8 cellular contexts compared by ENCODE assay signal in genomic region chr16:15482068-15482747, GRCh38. TPM values are rescaled to one million over a fixed set of nuclear protein-coding genes. Genes with fewer than 3 reads are reported as not detected.
A peak's percentile ranks its signal among the peaks of the same experiment; 100 is the strongest.
DNase-seq lines count a peak whose midpoint lies in the region; ATAC-seq and TF ChIP-seq lines count a peak whose summit lies in the region.

No MANE protein-coding gene starts in this region.

- H3K27me3 ChIP-seq in SJSA1 (replicated peaks) (no peaks in the 10 kb centered on the region), lung (ENCODE audit: control insufficient read depth, insufficient read depth) (no peaks in the 10 kb centered on the region), stomach (no peaks in the 10 kb centered on the region)

- TF ChIP-seq CTCF in HEK293 (tag by site-specific recombination; IDR thresholded peaks at IDR 0.05) (no peak), lung (IDR thresholded peaks at IDR 0.05; ENCODE audit: control extremely low read depth, extremely low read depth) (no peak), stomach (IDR thresholded peaks at IDR 0.05) (peak in 1 of 7 experiments; percentile 20)

- POLR2A ChIA-PET in HEK293 (lab: Yijun Ruan, JAX): no interaction called here

- WGBS in lung, 2 donors: 56 to 76% methylated on average over 3 of the region's 3 CpGs
- 32 to 52% (median 40%) methylated on average over 3 of the region's 3 CpGs for WGBS in stomach, 5 donors

- TF ChIP-seq EP300 in stomach (IDR thresholded peaks at IDR 0.05): no peak

- DNase-seq in SJSA1 (ENCODE audit: low read depth in 1 of 2, low spot score in 2 of 2) (peak; percentile 71 to 80), caudate nucleus (lab: John Stamatoyannopoulos, UW) (peak in 43 of 61 donors; percentile 3 to 92 (median 51)), lung (ENCODE audit: low spot score) (peak; percentile 30), stomach (peak; percentile 57)

- H3K4me3 ChIP-seq in HEK293 (ENCODE audit: low read depth, low read length) (no peak overlapping the region), SJSA1 (no peak overlapping the region), lung (no peak overlapping the region), stomach (no peak overlapping the region)

- H3K36me3 ChIP-seq in HEK293 (ENCODE audit: control insufficient read depth in 2 of 2, insufficient read depth in 1 of 2, low read length in 2 of 2): no peaks in the 10 kb centered on the region
- H3K36me3 ChIP-seq in SJSA1: no peaks in the 10 kb centered on the region
- no peaks in the 10 kb centered on the region for H3K36me3 ChIP-seq in lung (ENCODE audit: control insufficient read depth in 2 of 2, insufficient read depth in 2 of 2, low read length in 2 of 2)
- no peaks in the 10 kb centered on the region for H3K36me3 ChIP-seq in stomach

- TF ChIP-seq POLR2A in stomach (IDR thresholded peaks at IDR 0.05): no peak

- no peaks in the 10 kb centered on the region; the same call in 1 of the 2 replicates for H3K4me1 ChIP-seq in HEK293 (ENCODE audit: control insufficient read depth, insufficient read depth, low read length)
- peaks cover 11% of the 10 kb centered on the region for H3K4me1 ChIP-seq in SJSA1 (replicated peaks)
- peaks cover 0 to 5% of the 10 kb centered on the region in 2 donors for H3K4me1 ChIP-seq in lung (ENCODE audit: control insufficient read depth in 2 of 2, insufficient read depth in 2 of 2, low read length in 2 of 2)
- H3K4me1 ChIP-seq in stomach: peaks cover 0 to 11% (median 8%) of the 10 kb centered on the region in 4 donors

- CTCF ChIA-PET in HEK293 (lab: Yijun Ruan, JAX): no interaction called here

- H3K27ac ChIP-seq in HEK293 (ENCODE audit: extremely low read depth, low read depth, low read length): no peak overlapping the region
- no peak overlapping the region for H3K27ac ChIP-seq in SJSA1
- H3K27ac ChIP-seq in caudate nucleus (ENCODE audit: low read depth, low read length): no peak overlapping the region
- H3K27ac ChIP-seq in lung (ENCODE audit: low read depth in 1 of 2, low read length in 1 of 2): peak overlapping the region in 1 of 2 donors; percentile 42
- peak overlapping the region in 4 of 5 donors; percentile 17 to 63 (median 44) for H3K27ac ChIP-seq in stomach

- intact Hi-C loops in stomach (cut with DNase I; ENCODE audit: low total_unique reads): no loop called here

- H3K9me3 ChIP-seq in HEK293 (ENCODE audit: control insufficient read depth, insufficient read depth, low read depth, low read length) (no peaks in the 10 kb centered on the region), SJSA1 (replicated peaks) (no peaks in the 10 kb centered on the region), lung (ENCODE audit: control insufficient read depth in 2 of 2, insufficient read depth in 1 of 2, low read length in 1 of 2) (no peaks in the 10 kb centered on the region), stomach (no peaks in the 10 kb centered on the region)

- ATAC-seq in lung (ENCODE audit: insufficient read depth, low FRiP score) (peak; percentile 62), GM18498 (IDR thresholded peaks at IDR 0.05; ENCODE audit: unreplicated experiment) (no peak), HG02884 (IDR thresholded peaks at IDR 0.05; ENCODE audit: unreplicated experiment) (no peak), HG03342 (IDR thresholded peaks at IDR 0.05; ENCODE audit: unreplicated experiment) (no peak)

TF ChIP-seq in HEK293, 187 proteins besides CTCF, POLR2A, EP300 and RAD21 (continues in another document):
- no peak for TF ChIP-seq ZNF692 (tag by site-specific recombination; IDR thresholded peaks at IDR 0.05)
- no peak for TF ChIP-seq GLI4 (tag by site-specific recombination; IDR thresholded peaks at IDR 0.05)
- no peak for TF ChIP-seq ZNF211 (tag by site-specific recombination; IDR thresholded peaks at IDR 0.05; ENCODE audit: low read depth)
- 0 out of 2 replicates have a peak, but pooled peaks have one; percentile 12 for TF ChIP-seq PRDM10 (tag by site-specific recombination; IDR thresholded peaks at IDR 0.05)
- peak; percentile 32; the same call in 1 of the 2 replicates for TF ChIP-seq SP3 (tag by site-specific recombination; IDR thresholded peaks at IDR 0.05)
- TF ChIP-seq ZIC2 (tag by site-specific recombination; IDR thresholded peaks at IDR 0.05): 0 out of 2 replicates have a peak, but pooled peaks have one; percentile 7
- no peak for TF ChIP-seq ZNF510 (tag by site-specific recombination; IDR thresholded peaks at IDR 0.05; ENCODE audit: insufficient replicate concordance)
- TF ChIP-seq PBX3 (CRISPR knock-in tag; IDR thresholded peaks at IDR 0.05): no peak
- TF ChIP-seq, protein P1, sequence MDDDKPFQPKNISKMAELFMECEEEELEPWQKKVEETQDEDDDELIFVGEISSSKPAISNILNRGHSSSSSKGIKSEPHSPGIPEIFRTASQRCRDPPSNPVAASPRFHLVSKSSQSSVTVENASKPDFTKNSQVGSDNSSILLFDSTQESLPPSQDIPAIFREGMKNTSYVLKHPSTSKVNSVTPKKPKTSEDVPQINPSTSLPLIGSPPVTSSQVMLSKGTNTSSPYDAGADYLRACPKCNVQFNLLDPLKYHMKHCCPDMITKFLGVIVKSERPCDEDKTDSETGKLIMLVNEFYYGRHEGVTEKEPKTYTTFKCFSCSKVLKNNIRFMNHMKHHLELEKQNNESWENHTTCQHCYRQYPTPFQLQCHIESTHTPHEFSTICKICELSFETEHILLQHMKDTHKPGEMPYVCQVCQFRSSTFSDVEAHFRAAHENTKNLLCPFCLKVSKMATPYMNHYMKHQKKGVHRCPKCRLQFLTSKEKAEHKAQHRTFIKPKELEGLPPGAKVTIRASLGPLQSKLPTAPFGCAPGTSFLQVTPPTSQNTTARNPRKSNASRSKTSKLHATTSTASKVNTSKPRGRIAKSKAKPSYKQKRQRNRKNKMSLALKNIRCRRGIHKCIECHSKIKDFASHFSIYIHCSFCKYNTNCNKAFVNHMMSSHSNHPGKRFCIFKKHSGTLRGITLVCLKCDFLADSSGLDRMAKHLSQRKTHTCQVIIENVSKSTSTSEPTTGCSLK (tag by site-specific recombination; IDR thresholded peaks at IDR 0.05): no peak

RNA-seq across cellular contexts. Expression of gene BMERB1, which starts 47.8 kb away (rescaled TPM):
- 29.1 and 34.6 TPM in 2 replicates for total RNA-seq in SJSA1 (2014; rRNA removed; shearing (Covaris generic))
- total RNA-seq in lung: 10 to 100 TPM in 1 of 2 donors, 1 to 10 TPM in 1; 9.0 to 17.5 TPM
- polyA plus RNA-seq in lung: 1 to 10 TPM; 5.6 to 6.7 TPM
- total RNA-seq in stomach: 10 to 100 TPM in 4 of 5 donors, 1 to 10 TPM in 1; 4.6 to 99.5 (median 22.6) TPM
- 10 to 100 TPM; 19.0 to 30.9 (median 29.5) TPM for polyA plus RNA-seq in stomach

Comparison
In these comparisons a context has a peak if more than half of its experiments do, and no peak if none do; other contexts are left out.
1. H3K27ac ChIP-seq: peak in stomach (4 of 5); none in HEK293 (single experiment), SJSA1 (single experiment) and caudate nucleus (single experiment).
2. Peak in every context shown above with its lines, with median percentiles within 50 percentile points of each other: DNase-seq.